Comparison of ENCODE assay signal across 36 cellular contexts in genomic region chr4:188534917-188535316, GRCh38.
"Had no signal": no experiment of that assay in that cellular context is flagged by ENCODE, and none has a peak within 500 bp of the region (broad histone marks: within the 10 kb centered on the region; RNA-seq: fewer than 3 reads in every experiment).

No MANE protein-coding gene starts in this region.

- FAIRE-seq: astrocyte, bronchial epithelial cell, RCC 7860 had no signal

- H3K4me1 Mint-ChIP-seq: activated CD4-positive, alpha-beta T cell treated with anti-CD3 and anti-CD28 coated beads for 36 hours; activated CD4-positive, alpha-beta T cell treated with anti-CD3 and anti-CD28 coated beads, Interleukin-2, amount 10 ng/mL, durations not matched to agents 7 days and 5 days; brain had no signal

- H3K27me3 Mint-ChIP-seq: activated CD4-positive, alpha-beta T cell treated with anti-CD3 and anti-CD28 coated beads for 36 hours; activated CD4-positive, alpha-beta T cell treated with anti-CD3 and anti-CD28 coated beads, Interleukin-2, amount 10 ng/mL, durations not matched to agents 7 days and 5 days; brain had no signal

- H3K27ac ChIP-seq: adrenal gland, PC-9, RWPE1, WERI-Rb-1 had no signal

- H3K27me3 ChIP-seq: adrenal gland, MG63 had no signal

- H3K36me3 ChIP-seq: adrenal gland, MG63, WERI-Rb-1 had no signal

- H3K4me3 Mint-ChIP-seq: activated CD4-positive, alpha-beta T cell treated with anti-CD3 and anti-CD28 coated beads for 36 hours; activated CD4-positive, alpha-beta T cell treated with anti-CD3 and anti-CD28 coated beads, Interleukin-2, amount 10 ng/mL, durations not matched to agents 7 days and 5 days; activated naive CD4-positive, alpha-beta T cell treated with anti-CD3 and anti-CD28 coated beads for 36 hours; activated T-cell treated with anti-CD3 and anti-CD28 coated beads, Interleukin-2, amount 50 U/mL, for 4 hours; activated T-helper 1 cell treated with anti-CD3 and anti-CD28 coated beads, Interleukin-12 subunit alpha, Interleukin-12 subunit beta, Interleukin-2, Interleukin-4 antibody, amounts not matched to agents 30 ng/mL and 10 ng/mL and 1 ng/mL, durations not matched to agents 14 hours and 24 hours and 36 hours; brain had no signal

- H3K27ac Mint-ChIP-seq: activated CD4-positive, alpha-beta T cell treated with anti-CD3 and anti-CD28 coated beads for 36 hours; activated CD4-positive, alpha-beta T cell treated with anti-CD3 and anti-CD28 coated beads, Interleukin-2, amount 10 ng/mL, durations not matched to agents 7 days and 5 days; activated naive CD4-positive, alpha-beta T cell treated with anti-CD3 and anti-CD28 coated beads for 36 hours; activated naive CD4-positive, alpha-beta T cell treated with anti-CD3 and anti-CD28 coated beads, Interleukin-2, amount 50 U/mL, for 72 hours; activated T-helper 1 cell treated with anti-CD3 and anti-CD28 coated beads, Interleukin-12 subunit alpha, Interleukin-12 subunit beta, Interleukin-2, Interleukin-4 antibody, amounts not matched to agents 30 ng/mL and 10 ng/mL and 1 ng/mL, durations not matched to agents 14 hours and 24 hours and 36 hours; brain had no signal

- ATAC-seq: activated CD4-positive, alpha-beta T cell treated with anti-CD3 and anti-CD28 coated beads for 36 hours; activated naive CD4-positive, alpha-beta T cell treated with anti-CD3 and anti-CD28 coated beads, Interleukin-2, amount 50 U/mL, for 72 hours; activated T-cell treated with anti-CD3 and anti-CD28 coated beads, Interleukin-2, amount 50 U/mL, for 4 hours; Right ventricle myocardium inferior; SK-N-SH treated with all-trans-retinoic acid at 6 μM for 48 hours had no signal

- H3K9me3 ChIP-seq: adrenal gland, MG63 had no signal

- H3K36me3 Mint-ChIP-seq: activated naive CD4-positive, alpha-beta T cell treated with anti-CD3 and anti-CD28 coated beads, Interleukin-2, amount 50 U/mL, for 72 hours; brain had no signal

- DNase-seq: activated CD4-positive, alpha-beta T cell treated with anti-CD3 and anti-CD28 coated beads for 36 hours; activated CD4-positive, alpha-beta T cell treated with anti-CD3 and anti-CD28 coated beads, Interleukin-2, amount 10 ng/mL, durations not matched to agents 7 days and 5 days; activated CD4-positive, alpha-beta T cell treated with anti-CD3 and anti-CD28 coated beads, Interleukin-2, amount 50 U/mL, for 48 hours; activated CD8-positive, alpha-beta memory T cell treated with anti-CD3 and anti-CD28 coated beads, Interleukin-2, amount 50 U/mL, for 4 hours; activated gamma-delta T cell treated with Interleukin-2 at 50 U/mL for 16 hours; activated naive CD4-positive, alpha-beta T cell treated with anti-CD3 and anti-CD28 coated beads for 36 hours; activated T-cell treated with anti-CD3 and anti-CD28 coated beads for 4 hours; activated T-cell treated with anti-CD3 and anti-CD28 coated beads, Interleukin-2, amount 50 U/mL, for 4 hours; adrenal gland; caudate nucleus; Kasumi-1; KG1; MG63; MV-4-11; NCI-H1092; NCI-H1436 treated with DMSO at 0.1 percent for 48 hours; NCI-H1694 treated with DMSO at 0.1 percent for 48 hours; NCI-H2029; NCI-H510A; NCI-H526; NCI-H748 treated with DMSO at 0.1 percent for 48 hours; PC-9; SIG-M5; T-helper 1 cell; T-helper 2 cell; T-helper 9 cell; WERI-Rb-1 had no signal

- H3K4me1 ChIP-seq: adrenal gland had no signal

- H3K4me3 ChIP-seq: adrenal gland, MG63, PC-9 had no signal
